16 cellular contexts compared by ENCODE assay signal in genomic region chr18:47420130-47420529, GRCh38.
DNase-seq lines count a peak whose midpoint lies in the region; ATAC-seq and TF ChIP-seq lines count a peak whose summit lies in the region.
"Had no signal": no experiment of that assay in that cellular context is flagged by ENCODE, and none has a peak within 500 bp of the region (broad histone marks: within the 10 kb centered on the region; RNA-seq: fewer than 3 reads in every experiment).

No MANE protein-coding gene starts in this region.

- WGBS in esophagus squamous epithelium, 2 donors, result 50 to 54% methylated on average over 4 of the region's 4 CpGs

- no peaks in the 10 kb centered on the region for H3K9me3 ChIP-seq in esophagus squamous epithelium
- no peaks in the 10 kb centered on the region for H3K9me3 ChIP-seq in naive thymus-derived CD4-positive, alpha-beta T cell (ENCODE audit: control insufficient read depth in 2 of 3, low read length in 3 of 3)
- H3K9me3 ChIP-seq: left lung, SJCRH30, suprapubic skin had no signal

- TF ChIP-seq CTCF in activated B cell treated with CpG ODN at 0.5 μM for 24 hours (IDR thresholded peaks at IDR 0.05), result no peak
- no peak for TF ChIP-seq CTCF in esophagus squamous epithelium (IDR thresholded peaks at IDR 0.05)
- TF ChIP-seq CTCF in nephron progenitor cell (IDR thresholded peaks at IDR 0.05), result no peak

- H3K9me3 Mint-ChIP-seq in activated B cell treated with CpG ODN at 0.5 μM for 24 hours (no peaks in the 10 kb centered on the region), nephron progenitor cell (no peaks in the 10 kb centered on the region)
- H3K9me3 Mint-ChIP-seq in naive thymus-derived CD4-positive, alpha-beta T cell, result peaks cover 0 to 1% (median 0%) of the 10 kb centered on the region in 11 donors
- H3K9me3 Mint-ChIP-seq: activated T-helper 2 cell treated with anti-CD3 and anti-CD28 coated beads, Interferon-gamma antibody, Interleukin-2, Interleukin-4, amounts not matched to agents 10 μg/mL and 5 μg/mL and 100 μg/mL, durations not matched to agents 14 hours and 24 hours and 36 hours; CD4-positive, alpha-beta T cell; nephron had no signal

- H3K4me1 Mint-ChIP-seq in activated B cell treated with CpG ODN at 0.5 μM for 24 hours (peaks cover 11% of the 10 kb centered on the region), nephron progenitor cell (peaks cover 15% of the 10 kb centered on the region)
- H3K4me1 Mint-ChIP-seq in naive thymus-derived CD4-positive, alpha-beta T cell, result no peaks in the 10 kb centered on the region

- intact Hi-C loops in activated B cell treated with CpG ODN at 0.5 μM for 24 hours (cut with micrococcal nuclease), result no loop called here
- intact Hi-C loops in esophagus squamous epithelium (cut with DNase I), result no loop called here
- intact Hi-C loops in naive thymus-derived CD4-positive, alpha-beta T cell (cut with micrococcal nuclease), result no loop called here

- no peaks in the 10 kb centered on the region for H3K36me3 Mint-ChIP-seq in activated B cell treated with CpG ODN at 0.5 μM for 24 hours (ENCODE audit: low read depth)
- H3K36me3 Mint-ChIP-seq in naive thymus-derived CD4-positive, alpha-beta T cell, result no peaks in the 10 kb centered on the region
- H3K36me3 Mint-ChIP-seq in nephron progenitor cell (ENCODE audit: low read depth), result no peaks in the 10 kb centered on the region

- H3K4me3 Mint-ChIP-seq in activated B cell treated with CpG ODN at 0.5 μM for 24 hours (no peak overlapping the region), nephron progenitor cell (no peak overlapping the region)
- H3K4me3 Mint-ChIP-seq in naive thymus-derived CD4-positive, alpha-beta T cell, result no peak overlapping the region
- H3K4me3 Mint-ChIP-seq: CD4-positive, alpha-beta T cell; nephron had no signal

- no peak for TF ChIP-seq POLR2A in esophagus squamous epithelium (IDR thresholded peaks at IDR 0.05)

- no peak overlapping the region for H3K27ac Mint-ChIP-seq in activated B cell treated with CpG ODN at 0.5 μM for 24 hours
- H3K27ac Mint-ChIP-seq in naive thymus-derived CD4-positive, alpha-beta T cell, result no peak overlapping the region
- no peak overlapping the region for H3K27ac Mint-ChIP-seq in nephron progenitor cell
- H3K27ac Mint-ChIP-seq: activated T-helper 2 cell treated with anti-CD3 and anti-CD28 coated beads, Interferon-gamma antibody, Interleukin-2, Interleukin-4, amounts not matched to agents 10 μg/mL and 5 μg/mL and 100 μg/mL, durations not matched to agents 14 hours and 24 hours and 36 hours; CD4-positive, alpha-beta T cell; nephron had no signal

- no peak for DNase-seq in activated B cell treated with CpG ODN at 0.5 μM for 24 hours
- DNase-seq in esophagus squamous epithelium (lab: John Stamatoyannopoulos, UW), result no peak
- DNase-seq in naive thymus-derived CD4-positive, alpha-beta T cell, result no peak
- no peak for DNase-seq in glomerular visceral epithelial cell (ENCODE audit: extremely low spot score)
- DNase-seq in nephron progenitor cell, result no peak
- DNase-seq: brain microvascular endothelial cell; CD4-positive, alpha-beta T cell; left lung; SJCRH30 had no signal

- POLR2A ChIA-PET in activated B cell treated with CpG ODN at 0.5 μM for 24 hours (lab: Charles Lee), result no interaction called here
- POLR2A ChIA-PET in naive thymus-derived CD4-positive, alpha-beta T cell (lab: Charles Lee), result no interaction called here

- peaks cover 0 to 52% (median 0%) of the 10 kb centered on the region in 4 donors for H3K27me3 ChIP-seq in esophagus squamous epithelium
- no peaks in the 10 kb centered on the region for H3K27me3 ChIP-seq in naive thymus-derived CD4-positive, alpha-beta T cell (ENCODE audit: control insufficient read depth in 2 of 2, insufficient read depth in 2 of 2, low read length in 2 of 2)
- H3K27me3 ChIP-seq: brain microvascular endothelial cell, SJCRH30 had no signal

- ATAC-seq in GM19023 (IDR thresholded peaks at IDR 0.05; ENCODE audit: unreplicated experiment), result peak; percentile 70
- peak; percentile 72 for ATAC-seq in HG02588 (IDR thresholded peaks at IDR 0.05; ENCODE audit: unreplicated experiment)
- ATAC-seq in HG03442 (IDR thresholded peaks at IDR 0.05; ENCODE audit: unreplicated experiment), result peak; percentile 68
- peak; percentile 54 for ATAC-seq in activated B cell treated with CpG ODN at 0.5 μM for 24 hours (ENCODE audit: low read depth)
- no peak for ATAC-seq in naive thymus-derived CD4-positive, alpha-beta T cell
- ATAC-seq: left lung, sciatic nerve had no signal

- no peak overlapping the region for H3K27ac ChIP-seq in esophagus squamous epithelium
- H3K27ac ChIP-seq in naive thymus-derived CD4-positive, alpha-beta T cell (ENCODE audit: low read depth, low read length), result no peak overlapping the region
- H3K27ac ChIP-seq: brain microvascular endothelial cell, left lung, SJCRH30, suprapubic skin had no signal

- peaks cover 20% of the 10 kb centered on the region for H3K27me3 Mint-ChIP-seq in activated B cell treated with CpG ODN at 0.5 μM for 24 hours
- peaks cover 18 to 30% (median 27%) of the 10 kb centered on the region in 5 donors for H3K27me3 Mint-ChIP-seq in naive thymus-derived CD4-positive, alpha-beta T cell
- peaks cover 47% of the 10 kb centered on the region for H3K27me3 Mint-ChIP-seq in nephron progenitor cell (ENCODE audit: low read depth, poor library complexity)

- no peak overlapping the region for H3K4me3 ChIP-seq in esophagus squamous epithelium
- H3K4me3 ChIP-seq in naive thymus-derived CD4-positive, alpha-beta T cell (ENCODE audit: low read length), result no peak overlapping the region
- H3K4me3 ChIP-seq: left lung, SJCRH30, suprapubic skin had no signal

- no peaks in the 10 kb centered on the region for H3K36me3 ChIP-seq in esophagus squamous epithelium
- no peaks in the 10 kb centered on the region for H3K36me3 ChIP-seq in naive thymus-derived CD4-positive, alpha-beta T cell (ENCODE audit: control insufficient read depth in 2 of 3, insufficient read depth in 3 of 3, low read length in 3 of 3)
- H3K36me3 ChIP-seq: brain microvascular endothelial cell, left lung, SJCRH30, suprapubic skin had no signal

- H3K4me1 ChIP-seq in esophagus squamous epithelium, result no peaks in the 10 kb centered on the region
- H3K4me1 ChIP-seq in naive thymus-derived CD4-positive, alpha-beta T cell (ENCODE audit: control insufficient read depth in 2 of 2, insufficient read depth in 2 of 2, low read length in 2 of 2), result no peaks in the 10 kb centered on the region
- H3K4me1 ChIP-seq: left lung, SJCRH30 had no signal

- CTCF ChIA-PET in activated B cell treated with CpG ODN at 0.5 μM for 24 hours (lab: Charles Lee), result no interaction called here
- CTCF ChIA-PET in naive thymus-derived CD4-positive, alpha-beta T cell (lab: Charles Lee), result no interaction called here
